16 cellular contexts compared by ENCODE assay signal in the genomic region with DNA sequence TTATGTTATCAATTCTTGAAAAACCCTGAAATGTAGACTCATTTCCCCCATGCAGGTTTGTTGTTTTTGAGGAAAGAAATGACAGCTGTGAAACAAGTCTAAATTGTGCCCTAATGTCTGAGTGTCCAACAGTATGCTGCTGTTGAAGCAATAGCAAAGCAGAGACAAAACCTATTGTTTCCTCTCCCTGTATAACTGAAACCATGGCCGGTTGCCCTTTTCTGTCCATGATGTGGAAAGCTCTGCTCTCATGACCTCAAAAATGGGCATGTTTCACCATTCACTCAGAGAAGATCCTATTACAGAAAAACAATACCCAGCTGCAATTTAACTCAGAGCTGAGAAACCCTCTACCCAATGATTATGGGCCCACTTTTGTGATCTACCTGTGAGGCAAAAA.
A peak's percentile ranks its signal among the peaks of the same experiment; 100 is the strongest.
DNase-seq lines count a peak whose midpoint lies in the region; ATAC-seq, FAIRE-seq and TF ChIP-seq lines count a peak whose summit lies in the region.
"Had no signal": no experiment of that assay in that cellular context is flagged by ENCODE, and none has a peak within 500 bp of the region (broad histone marks: within the 10 kb centered on the region; RNA-seq: fewer than 3 reads in every experiment).

No MANE protein-coding gene starts in this region.

- POLR2A ChIA-PET in GM10248 (lab: Yijun Ruan, JAX), result no interaction called here

- TF ChIP-seq CTCF in fibroblast of mammary gland (conservative IDR thresholded peaks at IDR 0.05; ENCODE audit: control insufficient read depth, insufficient read depth, low read depth, low read length), result no peak
- TF ChIP-seq CTCF in GM10248 (IDR thresholded peaks at IDR 0.05; ENCODE audit: control extremely low read depth, extremely low read depth, low read depth, missing control alignments), result no peak

- FAIRE-seq in GM19239 (lab: Jason Lieb, UNC), result peak; percentile 56
- FAIRE-seq: GM12892, H1 had no signal

- ATAC-seq in GM18505 (IDR thresholded peaks at IDR 0.05; ENCODE audit: unreplicated experiment), result no peak

- DNase-seq in GM19239 (ENCODE audit: insufficient read length, low spot score) (no peak), fibroblast of mammary gland (ENCODE audit: low read depth) (peak; percentile 4), medulla oblongata (ENCODE audit: extremely low spot score) (peak; percentile 52), superior temporal gyrus (ENCODE audit: extremely low spot score) (peak; percentile 48), GM10248 (ENCODE audit: extremely low spot score) (no peak), hippocampal formation (lab: John Stamatoyannopoulos, UW) (no peak)
- DNase-seq: 8988T; AML-193; CD4-positive, CD25-positive, alpha-beta regulatory T cell; DMS79; IMR-90 had no signal

- CTCF ChIA-PET in GM10248 (lab: Yijun Ruan, JAX), result no interaction called here

- no peak overlapping the region for H3K4me3 ChIP-seq in fibroblast of mammary gland (ENCODE audit: control insufficient read depth, low read depth, low read length)
- H3K4me3 ChIP-seq: BLaER1 treated with 17β-estradiol and CSF1 and Interleukin-3, amounts not matched to agents 10 nM and 100 nM; HAP-1 had no signal

- no peak for TF ChIP-seq POLR2A in GM18505 (IDR thresholded peaks at IDR 0.05; ENCODE audit: borderline replicate concordance, extremely low read depth, insufficient read depth, insufficient read length)

Comparison
In these comparisons a context has a peak if more than half of its experiments do, and no peak if none do; other contexts are left out.
1. DNase-seq: peak in fibroblast of mammary gland (single experiment), medulla oblongata (single experiment) and superior temporal gyrus (single experiment); none in GM19239 (single experiment), GM10248 (single experiment) and hippocampal formation (0 of 2).